21 cellular contexts compared by ENCODE assay signal in the genomic region with DNA sequence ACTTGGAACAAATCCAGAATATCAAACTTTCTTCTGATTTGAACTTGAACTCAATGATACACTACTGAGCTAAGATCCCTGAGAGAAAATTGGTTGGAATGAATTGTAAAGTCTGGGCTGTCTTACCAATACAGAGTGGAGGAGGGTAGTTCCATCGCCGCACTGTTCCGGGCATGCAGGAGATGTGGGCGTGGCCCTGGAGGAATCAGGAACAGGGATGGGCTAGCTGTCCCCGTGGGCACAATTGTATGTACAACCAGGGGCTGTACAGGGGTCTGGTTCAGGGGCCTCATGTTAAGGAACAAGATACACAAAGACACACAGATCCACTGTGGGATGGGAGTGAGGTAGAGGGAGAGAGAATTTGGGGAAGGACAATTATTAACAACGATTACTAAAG.
"Had no signal": no experiment of that assay in that cellular context is flagged by ENCODE, and none has a peak within 500 bp of the region (broad histone marks: within the 10 kb centered on the region; RNA-seq: fewer than 3 reads in every experiment).

No MANE protein-coding gene starts in this region.

- H3K36me3 ChIP-seq: left ventricle myocardium inferior, pancreas, prostate gland, sigmoid colon, spleen, suprapubic skin, thoracic aorta, tibial artery, upper lobe of right lung had no signal

- ATAC-seq: natural killer cell, pancreas, upper lobe of right lung had no signal

- H3K27ac ChIP-seq: left ventricle myocardium inferior, pancreas, prostate gland, sigmoid colon, spleen, suprapubic skin, thoracic aorta, tibial artery, upper lobe of right lung had no signal

- FAIRE-seq: pancreas, small intestine, urothelium cell line had no signal

- H3K9me3 ChIP-seq: left ventricle myocardium inferior, pancreas, prostate gland, sigmoid colon, spleen, suprapubic skin, thoracic aorta, tibial artery, upper lobe of right lung had no signal

- H3K4me3 ChIP-seq: left ventricle myocardium inferior, lung, pancreas, prostate gland, sigmoid colon, spleen, suprapubic skin, thoracic aorta, tibial artery, upper lobe of right lung had no signal

- H3K4me1 ChIP-seq: pancreas, prostate gland, sigmoid colon, suprapubic skin, tibial artery, upper lobe of right lung had no signal

- DNase-seq: hippocampal formation; left ventricle myocardium inferior; mesendoderm; naive B cell; natural killer cell; pancreas; posterior cingulate gyrus; retina; right cardiac atrium; sigmoid colon; small intestine; spleen; stimulated activated CD4-positive, alpha-beta T cell treated with anti-CD3 and anti-CD28 coated beads, Interleukin-4, amount 100 ng/mL, for 24 hours; stimulated activated naive CD4-positive, alpha-beta T cell; tibial artery; upper lobe of right lung had no signal
